Comparison of ENCODE assay signal across 1 cellular context in genomic region chr19:54462713-54463530, GRCh38.
TF ChIP-seq lines count a peak whose summit lies in the region.

No MANE protein-coding gene starts in this region.

TF ChIP-seq in WTC11, 78 proteins besides CTCF, POLR2A, EP300 and RAD21 (continued from another document):
- TF ChIP-seq CREM (CRISPR knock-in tag; IDR thresholded peaks at IDR 0.05), result 0 out of 2 replicates have a peak, but pooled peaks have one; percentile 74
- TF ChIP-seq NR1H2 (CRISPR knock-in tag; IDR thresholded peaks at IDR 0.05), result no peak
- peak; percentile 69 for TF ChIP-seq ETV6 (CRISPR knock-in tag; IDR thresholded peaks at IDR 0.05)
- peak; percentile 93 for TF ChIP-seq ZBTB21 (CRISPR knock-in tag; IDR thresholded peaks at IDR 0.05; ENCODE audit: borderline replicate concordance)
- TF ChIP-seq NR2C2 (CRISPR knock-in tag; IDR thresholded peaks at IDR 0.05), result no peak; the same call in 1 of the 2 replicates
- peak; percentile 84 for TF ChIP-seq ZNF423 (CRISPR knock-in tag; IDR thresholded peaks at IDR 0.05)
- TF ChIP-seq CBFB (CRISPR knock-in tag; IDR thresholded peaks at IDR 0.05; ENCODE audit: low read depth), result peak; percentile 64; the same call in 1 of the 2 replicates
- peak; percentile 66; the same call in 1 of the 2 replicates for TF ChIP-seq SMAD4 (CRISPR knock-in tag; IDR thresholded peaks at IDR 0.05)
- peak; percentile 93 for TF ChIP-seq NR3C1 (CRISPR knock-in tag; conservative IDR thresholded peaks at IDR 0.05; ENCODE audit: low read depth)
- TF ChIP-seq GABPB1 (CRISPR knock-in tag; IDR thresholded peaks at IDR 0.05), result no peak; the same call in 1 of the 2 replicates
- TF ChIP-seq ZNF532 (CRISPR knock-in tag; IDR thresholded peaks at IDR 0.05; ENCODE audit: borderline replicate concordance), result no peak
- TF ChIP-seq KAT7 (CRISPR knock-in tag; IDR thresholded peaks at IDR 0.05; ENCODE audit: borderline replicate concordance), result peak; percentile 93
- peak; percentile 99 for TF ChIP-seq HMGXB4 (CRISPR knock-in tag; IDR thresholded peaks at IDR 0.05)
- TF ChIP-seq EMX1 (CRISPR knock-in tag; IDR thresholded peaks at IDR 0.05), result 0 out of 2 replicates have a peak, but pooled peaks have one; percentile 59
- peak; percentile 37; the same call in 1 of the 2 replicates for TF ChIP-seq PRDM15 (CRISPR knock-in tag; IDR thresholded peaks at IDR 0.05)
- peak; percentile 84 for TF ChIP-seq SP1 (CRISPR knock-in tag; conservative IDR thresholded peaks at IDR 0.05)
- peak; percentile 92 for TF ChIP-seq ZBTB43 (CRISPR knock-in tag; IDR thresholded peaks at IDR 0.05)
- TF ChIP-seq MYBL2 (CRISPR knock-in tag; IDR thresholded peaks at IDR 0.05), result peak; percentile 94
- TF ChIP-seq ZNF138 (CRISPR knock-in tag; conservative IDR thresholded peaks at IDR 0.05), result peak; percentile 96; the same call in 1 of the 2 replicates
- peak; percentile 86; the same call in 1 of the 2 replicates for TF ChIP-seq ZNF219 (CRISPR knock-in tag; IDR thresholded peaks at IDR 0.05; ENCODE audit: borderline replicate concordance)
- TF ChIP-seq CREB1 (CRISPR knock-in tag; IDR thresholded peaks at IDR 0.05), result no peak
- TF ChIP-seq ERG (CRISPR knock-in tag; IDR thresholded peaks at IDR 0.05), result no peak; the same call in 1 of the 2 replicates
- peak; percentile 23; the same call in 1 of the 2 replicates for TF ChIP-seq ATF2 (CRISPR knock-in tag; IDR thresholded peaks at IDR 0.05; ENCODE audit: borderline replicate concordance, low read depth)
- no peak for TF ChIP-seq HMGA2 (CRISPR knock-in tag; IDR thresholded peaks at IDR 0.05)
- no peak for TF ChIP-seq E2F4 (CRISPR knock-in tag; IDR thresholded peaks at IDR 0.05; ENCODE audit: borderline replicate concordance, low read depth)
- TF ChIP-seq RELA (CRISPR knock-in tag; IDR thresholded peaks at IDR 0.05; ENCODE audit: borderline replicate concordance), result peak; percentile 23; the same call in 1 of the 2 replicates
- TF ChIP-seq AR (CRISPR knock-in tag; IDR thresholded peaks at IDR 0.05), result 0 out of 2 replicates have a peak, but pooled peaks have one; percentile 24
- peak; percentile 58; the same call in 1 of the 2 replicates for TF ChIP-seq USF1 (CRISPR knock-in tag; IDR thresholded peaks at IDR 0.05)
- peak; percentile 87 for TF ChIP-seq FOXK1 (CRISPR knock-in tag; IDR thresholded peaks at IDR 0.05)
TF ChIP-seq in WTC11: peak in this region for 46.
